In genomic region chr3:155995525-155996370, GRCh38 we compare ENCODE assay signal across 9 cellular contexts.
DNase-seq lines count a peak whose midpoint lies in the region; ATAC-seq and TF ChIP-seq lines count a peak whose summit lies in the region.
"Had no signal": no experiment of that assay in that cellular context is flagged by ENCODE, and none has a peak within 500 bp of the region (broad histone marks: within the 10 kb centered on the region; RNA-seq: fewer than 3 reads in every experiment).

No MANE protein-coding gene starts in this region.

- H3K36me3 Mint-ChIP-seq in H9 (ENCODE audit: insufficient read depth in 1 of 3, low read depth in 3 of 3): peaks cover 0 to 1% (median 0%) of the 10 kb centered on the region in 3 experiments; a peak in 1 of 7 replicates
- H3K36me3 Mint-ChIP-seq in neural crest cell (ENCODE audit: low read depth): peaks cover 4% of the 10 kb centered on the region

- H2AFZ ChIP-seq in H9 (ENCODE audit: low read length): no peak overlapping the region

- no peaks in the 10 kb centered on the region for H3K27me3 ChIP-seq in H9 (ENCODE audit: insufficient read depth, low read length)
- H3K27me3 ChIP-seq in brain microvascular endothelial cell (replicated peaks): no peaks in the 10 kb centered on the region
- no peaks in the 10 kb centered on the region for H3K27me3 ChIP-seq in prostate gland (replicated peaks; ENCODE audit: insufficient read depth)

- H3K4me3 ChIP-seq in brain microvascular endothelial cell (ENCODE audit: low read depth, low read length) (no peak overlapping the region), prostate gland (no peak overlapping the region)

- no peaks in the 10 kb centered on the region for H3K36me3 ChIP-seq in brain microvascular endothelial cell (replicated peaks)
- no peaks in the 10 kb centered on the region for H3K36me3 ChIP-seq in prostate gland

- no peak overlapping the region for H2AK5ac ChIP-seq in H9 (ENCODE audit: insufficient read length, low read length)

- no peak overlapping the region for H3K4me2 ChIP-seq in H9 (ENCODE audit: insufficient read depth, insufficient read length, low read length)

- DNase-seq in H9 (no peak), NCI-H510A treated with DMSO at 0.1 percent for 48 hours (lab: John Stamatoyannopoulos, UW) (peak; percentile 67), brain microvascular endothelial cell (peak; percentile 19), neural crest cell (ENCODE audit: low read depth, low spot score) (no peak), prostate gland (ENCODE audit: low spot score) (no peak)
- no peak for DNase-seq in activated CD4-positive, alpha-beta T cell treated with anti-CD3 and anti-CD28 coated beads, Interleukin-2, amount 50 U/mL, for 48 hours

- no peak overlapping the region for H3K4me3 Mint-ChIP-seq in H9
- no peak overlapping the region for H3K4me3 Mint-ChIP-seq in neural crest cell
- H3K4me3 Mint-ChIP-seq: stimulated activated naive CD8-positive, alpha-beta T cell treated with anti-CD3 and anti-CD28 coated beads, Interleukin-15, Interleukin-2, amounts not matched to agents 100 ng/mL and 50 ng/mL, for 24 hours had no signal

- no peak overlapping the region for H3K23ac ChIP-seq in H9 (ENCODE audit: insufficient read length, low read depth, low read length)

- no peaks in the 10 kb centered on the region for H3K9me3 ChIP-seq in H9 (ENCODE audit: control insufficient read depth, low read depth, low read length)
- H3K9me3 ChIP-seq in prostate gland: no peaks in the 10 kb centered on the region

- H3K4me1 Mint-ChIP-seq in H9: peaks cover 8 to 13% of the 10 kb centered on the region in 2 experiments
- H3K4me1 Mint-ChIP-seq in neural crest cell: peaks cover 4% of the 10 kb centered on the region

- no peak overlapping the region for H4K8ac ChIP-seq in H9 (replicated peaks; ENCODE audit: insufficient read length, low read depth, low read length)

- H3K18ac ChIP-seq in H9 (ENCODE audit: insufficient read length, low read depth, low read length): no peak overlapping the region

- no peak overlapping the region for H2BK20ac ChIP-seq in H9 (ENCODE audit: low read depth, low read length, poor library complexity, severe bottlenecking)

- H3K9me3 Mint-ChIP-seq in H9: peaks cover 2 to 9% of the 10 kb centered on the region in 2 experiments; a peak in 2 of 5 replicates
- H3K9me3 Mint-ChIP-seq in neural crest cell: peaks cover 7% of the 10 kb centered on the region

- no peak for ATAC-seq in GM19467 (IDR thresholded peaks at IDR 0.05; ENCODE audit: unreplicated experiment)

- no peak overlapping the region for H2BK5ac ChIP-seq in H9 (ENCODE audit: insufficient read length, low read length)

- no peak overlapping the region for H4K91ac ChIP-seq in H9 (ENCODE audit: insufficient read length, low read depth, low read length)

- no peak overlapping the region for H2BK12ac ChIP-seq in H9 (ENCODE audit: insufficient read length, low read depth, low read length)

- no peak overlapping the region for H3K56ac ChIP-seq in H9 (ENCODE audit: insufficient read length, low read depth, low read length)

- no peak overlapping the region for H3K27ac Mint-ChIP-seq in H9
- H3K27ac Mint-ChIP-seq in neural crest cell (ENCODE audit: unreplicated experiment): no peak overlapping the region
- H3K27ac Mint-ChIP-seq: stimulated activated naive CD8-positive, alpha-beta T cell treated with anti-CD3 and anti-CD28 coated beads, Interleukin-15, Interleukin-2, amounts not matched to agents 100 ng/mL and 50 ng/mL, for 24 hours had no signal

- no CpG with 5 or more reads among the region's 8 CpGs for WGBS in H9 (ENCODE audit: extremely low coverage, insufficient read length, low lambda C conversion rate)
- 63% methylated on average over 8 of the region's 8 CpGs for WGBS in prostate gland

- no peak overlapping the region for H3K9ac ChIP-seq in H9 (ENCODE audit: extremely low read depth, insufficient read length, low read length)

- intact Hi-C loops in prostate gland (cut with DNase I): no loop called here

- TF ChIP-seq POLR2A in prostate gland (IDR thresholded peaks at IDR 0.05): no peak

- H3K27me3 Mint-ChIP-seq in H9 (ENCODE audit: low read depth) (no peaks in the 10 kb centered on the region; the same call in 1 of the 2 replicates), neural crest cell (ENCODE audit: low read depth) (no peaks in the 10 kb centered on the region)

- no peak overlapping the region for H4K5ac ChIP-seq in H9 (ENCODE audit: insufficient read length, low read depth, low read length)

- H3K79me1 ChIP-seq in H9 (ENCODE audit: insufficient read depth, low read depth, low read length, poor library complexity, severe bottlenecking): no peaks in the 10 kb centered on the region

- TF ChIP-seq CTCF in C4-2B (conservative IDR thresholded peaks at IDR 0.05): peak; percentile 83
- peak; percentile 75 for TF ChIP-seq CTCF in H9 (conservative IDR thresholded peaks at IDR 0.05)
- TF ChIP-seq CTCF in brain microvascular endothelial cell (IDR thresholded peaks at IDR 0.05; ENCODE audit: low read depth, low read length, missing control alignments): peak; percentile 57
- TF ChIP-seq CTCF in neural crest cell (conservative IDR thresholded peaks at IDR 0.05): peak; percentile 74
- TF ChIP-seq CTCF in prostate gland (IDR thresholded peaks at IDR 0.05): peak in 2 of 4 experiments; percentile 11 to 44

- no peaks in the 10 kb centered on the region for H3K23me2 ChIP-seq in H9 (ENCODE audit: insufficient read length, low read depth, low read length, poor library complexity, severe bottlenecking)

- no peak overlapping the region for H3T11ph ChIP-seq in H9 (ENCODE audit: low read length)

- no peaks in the 10 kb centered on the region for H3K4me1 ChIP-seq in H9 (ENCODE audit: insufficient read depth, low read length)
- no peaks in the 10 kb centered on the region for H3K4me1 ChIP-seq in prostate gland (replicated peaks)

- H3K27ac ChIP-seq in C4-2B: no peak overlapping the region
- no peak overlapping the region for H3K27ac ChIP-seq in H9 (ENCODE audit: insufficient read length, low read depth, low read length)
- H3K27ac ChIP-seq in brain microvascular endothelial cell: no peak overlapping the region
- no peak overlapping the region for H3K27ac ChIP-seq in prostate gland

- no peak overlapping the region for H2BK120ac ChIP-seq in H9 (ENCODE audit: low read depth, low read length, poor library complexity, severe bottlenecking)

- in situ Hi-C loops in brain microvascular endothelial cell (cut with HindIII; ENCODE audit: low pct_ligation_motif_present, low sequenced_read_pairs): no loop called here

- no peaks in the 10 kb centered on the region for H4K20me1 ChIP-seq in H9 (ENCODE audit: control insufficient read depth, insufficient read depth, insufficient read length)

- H3K4ac ChIP-seq in H9 (ENCODE audit: low read depth, low read length): no peak overlapping the region

- no peaks in the 10 kb centered on the region for H3K79me2 ChIP-seq in H9 (ENCODE audit: insufficient read depth, low read length)

- no peak overlapping the region for H2BK15ac ChIP-seq in H9 (ENCODE audit: low read depth, low read length)

- H3K14ac ChIP-seq in H9 (ENCODE audit: insufficient read depth, low read length): no peak overlapping the region

Comparison
In these comparisons a context has a peak if more than half of its experiments do, and no peak if none do; other contexts are left out.
1. DNase-seq: peak in NCI-H510A treated with DMSO at 0.1 percent for 48 hours (single experiment) and brain microvascular endothelial cell (single experiment); none in H9 (single experiment), neural crest cell (single experiment), prostate gland (single experiment) and activated CD4-positive, alpha-beta T cell treated with anti-CD3 and anti-CD28 coated beads, Interleukin-2, amount 50 U/mL, for 48 hours (0 of 2).